7 cellular contexts compared by ENCODE assay signal in the genomic region with DNA sequence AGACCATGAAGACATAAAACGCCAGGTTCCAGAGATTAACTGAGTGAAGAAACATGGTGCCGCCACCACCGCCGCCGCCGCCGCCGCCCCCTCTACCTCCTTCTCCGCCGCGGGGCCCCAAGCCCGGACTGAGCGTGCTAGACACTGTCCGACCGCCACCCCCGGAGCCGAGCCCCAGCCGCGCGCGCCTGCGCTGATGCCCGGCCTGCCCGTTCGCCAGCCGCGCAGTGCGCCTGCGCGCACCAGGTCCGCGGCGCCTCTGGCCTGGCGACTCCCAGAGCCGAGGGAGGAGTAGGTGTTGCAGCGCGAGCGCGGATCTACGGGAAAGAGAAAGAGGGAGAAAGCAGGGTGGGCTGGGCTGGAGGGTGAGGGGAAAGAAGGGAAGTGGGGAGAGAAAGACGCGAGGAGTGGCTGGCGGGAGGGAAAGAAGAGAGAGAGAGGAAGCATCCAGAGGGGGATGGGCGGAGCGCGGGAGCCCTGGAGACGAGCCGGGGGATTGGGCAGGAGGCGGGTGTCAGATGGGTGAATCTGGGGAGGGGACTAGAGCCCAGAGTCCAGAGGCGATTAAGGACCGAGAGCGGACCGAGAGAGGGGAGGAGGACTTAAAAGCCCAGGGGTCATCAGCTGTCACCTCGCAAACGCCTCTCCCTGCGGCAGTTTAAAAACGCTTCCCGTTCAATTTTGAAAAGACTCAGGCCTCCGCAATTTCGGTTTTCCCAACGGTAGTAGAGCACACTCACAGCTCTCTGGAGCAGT. TPM values are rescaled to one million over a fixed set of nuclear protein-coding genes. Genes with fewer than 3 reads are reported as not detected.
DNase-seq lines count a peak whose midpoint lies in the region; ATAC-seq, FAIRE-seq and TF ChIP-seq lines count a peak whose summit lies in the region.

A gene with protein sequence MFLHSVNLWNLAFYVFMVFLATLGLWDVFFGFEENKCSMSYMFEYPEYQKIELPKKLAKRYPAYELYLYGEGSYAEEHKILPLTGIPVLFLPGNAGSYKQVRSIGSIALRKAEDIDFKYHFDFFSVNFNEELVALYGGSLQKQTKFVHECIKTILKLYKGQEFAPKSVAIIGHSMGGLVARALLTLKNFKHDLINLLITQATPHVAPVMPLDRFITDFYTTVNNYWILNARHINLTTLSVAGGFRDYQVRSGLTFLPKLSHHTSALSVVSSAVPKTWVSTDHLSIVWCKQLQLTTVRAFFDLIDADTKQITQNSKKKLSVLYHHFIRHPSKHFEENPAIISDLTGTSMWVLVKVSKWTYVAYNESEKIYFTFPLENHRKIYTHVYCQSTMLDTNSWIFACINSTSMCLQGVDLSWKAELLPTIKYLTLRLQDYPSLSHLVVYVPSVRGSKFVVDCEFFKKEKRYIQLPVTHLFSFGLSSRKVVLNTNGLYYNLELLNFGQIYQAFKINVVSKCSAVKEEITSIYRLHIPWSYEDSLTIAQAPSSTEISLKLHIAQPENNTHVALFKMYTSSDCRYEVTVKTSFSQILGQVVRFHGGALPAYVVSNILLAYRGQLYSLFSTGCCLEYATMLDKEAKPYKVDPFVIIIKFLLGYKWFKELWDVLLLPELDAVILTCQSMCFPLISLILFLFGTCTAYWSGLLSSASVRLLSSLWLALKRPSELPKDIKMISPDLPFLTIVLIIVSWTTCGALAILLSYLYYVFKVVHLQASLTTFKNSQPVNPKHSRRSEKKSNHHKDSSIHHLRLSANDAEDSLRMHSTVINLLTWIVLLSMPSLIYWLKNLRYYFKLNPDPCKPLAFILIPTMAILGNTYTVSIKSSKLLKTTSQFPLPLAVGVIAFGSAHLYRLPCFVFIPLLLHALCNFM (minus strand): TSS at position 146 of the 756 bp plus-strand sequence. CDS start 91 bp downstream, at position 55.

- peaks cover 4% of the 10 kb centered on the region; the same call in 1 of the 2 replicates for H3K4me1 ChIP-seq in GM12878 (ENCODE audit: control insufficient read depth, insufficient read depth, low read length)

- in situ Hi-C loops in GM12878 (cut with MboI) = no loop called here

- POLR2A ChIA-PET in GM12878 (lab: Charles Lee) = interaction anchor here (0.6 to 1.1 kb wide), 6 partner anchors 68 to 1521 kb away, joined by 3 to 10 read pairs (median 6); a partner anchor contains a TSS

- no peak for TF ChIP-seq RAD21 in GM12878 (IDR thresholded peaks at IDR 0.05; ENCODE audit: insufficient read depth, low read depth, low read length)

- DNase-seq in NCI-H2029 treated with DMSO at 0.1 percent for 48 hours (lab: John Stamatoyannopoulos, UW) = peak; percentile 92
- peak; percentile 90 for DNase-seq in T1000 (lab: John Stamatoyannopoulos, UW)
- peak; percentile 48 for DNase-seq in GM12878 (ENCODE audit: low read depth, low spot score)
- DNase-seq in iPS DF 19.7 (ENCODE audit: low read depth, low spot score) = peak; percentile 75
- DNase-seq in sciatic nerve (ENCODE audit: low spot score) = peak; percentile 93

- peak within 1 kb of the TSS; percentile 95 for H2AFZ ChIP-seq in GM12878 (ENCODE audit: control insufficient read depth, low read depth, low read length)

- intact Hi-C loops in GM12878 (cut with micrococcal nuclease; ENCODE audit: unreplicated experiment) = loop anchor here (5.0 kb wide), 1 partner anchor 129 kb away; a partner anchor contains a TSS
- intact Hi-C loops in sciatic nerve (cut with DNase I) = loop anchor here (10.0 kb wide), 1 partner anchor 258 kb away; no protein-coding TSS in a partner anchor

- H3K4me3 ChIP-seq in GM12878 = peak within 1 kb of the TSS; percentile 95

- TF ChIP-seq POLR2A in GM12878 (IDR thresholded peaks at IDR 0.05; ENCODE audit: low read depth, low read length) = peak; percentile 91

- CTCF ChIA-PET in GM12878 (lab: Yijun Ruan, JAX) = interaction anchor here (0.8 to 1.2 kb wide), 3 partner anchors 17 to 176 kb away, joined by 3 to 4 read pairs (median 3); no protein-coding TSS in a partner anchor

- no peaks in the 10 kb centered on the region for H4K20me1 ChIP-seq in GM12878 (ENCODE audit: control insufficient read depth, insufficient read depth)

- ATAC-seq in GM18517 (IDR thresholded peaks at IDR 0.05; ENCODE audit: unreplicated experiment) = peak; percentile 77
- ATAC-seq in HG03025 (IDR thresholded peaks at IDR 0.05; ENCODE audit: low FRiP score, unreplicated experiment) = peak; percentile 87
- peak; percentile 93 for ATAC-seq in GM12878
- ATAC-seq in sciatic nerve = peak; percentile 96

- RAD21 ChIA-PET in GM12878 (lab: Charles Lee; ENCODE audit: unreplicated experiment) = interaction anchor here (0.7 to 4.1 kb wide), 2 partner anchors 47 to 127 kb away, joined by 5 to 12 read pairs; a partner anchor contains a TSS

- no peaks in the 10 kb centered on the region for H3K9me3 ChIP-seq in GM12878 (replicated peaks; ENCODE audit: control insufficient read depth, insufficient read depth, low read length)

- BruUV-seq in GM12878 (replicated peaks; lab: Mats Ljungman, UMichigan) = no TSS peak

- SMC1A ChIA-PET in GM12878 (lab: Charles Lee; ENCODE audit: uncharacterized antibody, unreplicated experiment) = interaction anchor here (0.7 to 2.5 kb wide), 8 partner anchors 9 to 140 kb away, joined by 3 to 7 read pairs (median 5); a partner anchor contains a TSS

- TF ChIP-seq EP300 in GM12878 (IDR thresholded peaks at IDR 0.05; ENCODE audit: borderline replicate concordance in 1 of 2, control insufficient read depth in 1 of 2, low read depth in 2 of 2, low read length in 2 of 2) = no peak

- peak within 1 kb of the TSS; percentile 88 for H3K4me2 ChIP-seq in GM12878 (ENCODE audit: control insufficient read depth, insufficient read depth)

- no peaks in the 10 kb centered on the region for H3K27me3 ChIP-seq in GM12878 (replicated peaks in 1 of 2; ENCODE audit: control insufficient read depth in 2 of 2, insufficient read depth in 2 of 2, low read length in 1 of 2)

- H3K9ac ChIP-seq in GM12878 (ENCODE audit: control insufficient read depth, insufficient read depth, low read length) = peak within 1 kb of the TSS; percentile 81

- TF ChIP-seq CTCF in GM12878 (IDR thresholded peaks at IDR 0.05 in 2 of 3, conservative IDR thresholded peaks at IDR 0.05 in 1 of 3; ENCODE audit: control insufficient read depth in 2 of 3, extremely low read depth in 1 of 3, insufficient read depth in 1 of 3, low read depth in 3 of 3, low read length in 3 of 3) = no peak

- H3K79me2 ChIP-seq in GM12878 (ENCODE audit: control insufficient read depth, insufficient read depth, low read length) = peaks cover 24% of the 10 kb centered on the region

- H3K36me3 ChIP-seq in GM12878 (ENCODE audit: control insufficient read depth in 2 of 2, insufficient read depth in 2 of 2, low read length in 1 of 2) = no peaks in the 10 kb centered on the region

- FAIRE-seq in GM12878 (lab: Jason Lieb, UNC) = no peak

- peak within 1 kb of the TSS; percentile 77 for H3K27ac ChIP-seq in GM12878 (ENCODE audit: control insufficient read depth, insufficient read depth)

- 1% methylated on average over 56 of the region's 61 CpGs for WGBS in GM12878 (ENCODE audit: insufficient coverage, insufficient replicate concordance, low lambda C conversion rate, missing lambda C conversion rate)

TF ChIP-seq in GM12878, 131 proteins besides CTCF, POLR2A, EP300 and RAD21 (continues in another document):
- TF ChIP-seq, protein P1, sequence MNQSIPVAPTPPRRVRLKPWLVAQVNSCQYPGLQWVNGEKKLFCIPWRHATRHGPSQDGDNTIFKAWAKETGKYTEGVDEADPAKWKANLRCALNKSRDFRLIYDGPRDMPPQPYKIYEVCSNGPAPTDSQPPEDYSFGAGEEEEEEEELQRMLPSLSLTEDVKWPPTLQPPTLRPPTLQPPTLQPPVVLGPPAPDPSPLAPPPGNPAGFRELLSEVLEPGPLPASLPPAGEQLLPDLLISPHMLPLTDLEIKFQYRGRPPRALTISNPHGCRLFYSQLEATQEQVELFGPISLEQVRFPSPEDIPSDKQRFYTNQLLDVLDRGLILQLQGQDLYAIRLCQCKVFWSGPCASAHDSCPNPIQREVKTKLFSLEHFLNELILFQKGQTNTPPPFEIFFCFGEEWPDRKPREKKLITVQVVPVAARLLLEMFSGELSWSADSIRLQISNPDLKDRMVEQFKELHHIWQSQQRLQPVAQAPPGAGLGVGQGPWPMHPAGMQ (IDR thresholded peaks at IDR 0.05; ENCODE audit: borderline replicate concordance) = no peak

RNA-seq across cellular contexts. Expression of the gene that starts here (rescaled TPM):
- total RNA-seq in GM12878 (2013; cell fraction: nucleolus; rRNA removed) = 42.3 and 43.5 TPM in 2 replicates
- total RNA-seq in GM12878 (2014; rRNA removed) (2.9 and 4.0 TPM in 2 replicates), GM12878 (2014; rRNA removed; fragmentation: Illumina TruSeq; extraction: Trizol) (3.8 and 4.1 TPM in 2 replicates), GM12878 (2021) (4.4 and 4.7 TPM in 2 replicates), sciatic nerve (24.7 TPM)
- 1.4 TPM for polyA plus RNA-seq in GM12878 (2011; ENCODE audit: low read depth)
- polyA plus RNA-seq in GM12878 (2011; rRNA removed) (3.7 and 5.2 TPM in 2 replicates), GM12878 (2014; fragmentation: Illumina TruSeq; extraction: Trizol) (3.8 and 4.9 TPM in 2 replicates), GM12878 (2014; fragmentation: Nextera tagmentation; extraction: Ambion mirVana) (under 1 TPM; 0.75 to 1.00 TPM), GM12878 (2014; rRNA removed) (2.7 and 2.8 TPM in 2 replicates), GM12878 (2016; fragmentation: Nextera tagmentation; extraction: Ambion mirVana) (1 to 10 TPM; 2.9 to 3.0 TPM)
- polyA plus RNA-seq in GM12878 (2011; cell fraction: cytosol; rRNA removed) = 1.2 and 1.8 TPM in 2 replicates
- 5.5 and 6.0 TPM in 2 replicates for polyA plus RNA-seq in GM12878 (2011; cell fraction: nucleus; rRNA removed)
- 2.5 and 3.2 TPM in 2 replicates for polyA plus RNA-seq in GM12878 (2012)
- 4.2 and 4.5 TPM in 2 replicates for polyA minus RNA-seq in GM12878 (2011; rRNA and poly(A)+ RNA removed)
- 1.1 and 2.1 TPM in 2 replicates for polyA minus RNA-seq in GM12878 (2011; cell fraction: cytosol; rRNA and poly(A)+ RNA removed)
- polyA minus RNA-seq in GM12878 (2011; cell fraction: nucleus; rRNA and poly(A)+ RNA removed) = 6.2 and 9.5 TPM in 2 replicates

Comparison
In these comparisons a context has a peak if more than half of its experiments do, and no peak if none do; other contexts are left out.
1. Peak in every context shown above with its lines: DNase-seq, ATAC-seq, H3K4me3 ChIP-seq and H3K27ac ChIP-seq.